In the genomic region with DNA sequence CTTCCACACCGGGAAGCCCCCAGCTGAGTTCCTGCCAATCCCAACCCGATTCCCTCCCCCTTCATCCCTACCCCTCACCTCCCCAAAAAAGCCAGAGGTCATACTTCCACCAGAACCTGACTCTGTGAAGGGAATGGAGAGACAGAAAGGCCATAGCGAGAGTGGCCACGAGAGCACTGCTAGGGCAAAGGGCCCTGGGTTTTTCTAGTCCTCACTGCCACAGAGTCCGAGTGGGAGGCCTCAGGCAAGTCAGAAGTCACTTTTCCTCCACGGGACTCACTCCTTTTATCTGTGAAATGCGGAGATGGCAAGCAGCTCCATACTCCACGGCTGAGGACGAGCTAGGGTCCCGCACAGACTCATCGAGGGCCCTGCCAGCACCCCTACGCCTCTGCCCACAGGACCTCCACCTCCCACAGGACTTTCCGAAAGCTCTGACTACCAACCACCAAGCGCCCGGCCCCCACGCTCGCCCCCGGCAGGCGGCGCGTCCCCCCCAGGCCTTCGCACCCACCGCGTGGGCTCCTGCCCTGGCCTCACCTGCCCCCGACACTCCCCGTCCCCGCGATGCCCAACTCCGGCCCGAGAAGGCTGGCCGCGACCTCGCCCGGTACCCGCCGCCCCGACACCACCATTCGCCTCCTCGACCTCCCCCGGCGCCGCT, we compare ENCODE assay signal across 1 cellular context.
TF ChIP-seq lines count a peak whose summit lies in the region.

No MANE protein-coding gene starts in this region.

TF ChIP-seq in endothelial cell of umbilical vein, 7 proteins besides CTCF, POLR2A, EP300 and RAD21:
- TF ChIP-seq POLR2AphosphoS5 (IDR thresholded peaks at IDR 0.05; ENCODE audit: insufficient read depth, low read depth, low read length) (no peak), EZH2 (IDR thresholded peaks at IDR 0.05; ENCODE audit: borderline replicate concordance, low read depth, low read length, severe bottlenecking) (no peak), GATA2 (IDR thresholded peaks at IDR 0.05; ENCODE audit: insufficient read depth, insufficient read length, low read depth, low read length) (no peak), MYC (IDR thresholded peaks at IDR 0.05; ENCODE audit: low read depth, low read length) (no peak), JUN (IDR thresholded peaks at IDR 0.05; ENCODE audit: borderline replicate concordance, insufficient read depth, insufficient read length, low read depth) (no peak), FOS (IDR thresholded peaks at IDR 0.05; ENCODE audit: borderline replicate concordance, insufficient read depth, low read length) (no peak)
- TF ChIP-seq, protein P1, sequence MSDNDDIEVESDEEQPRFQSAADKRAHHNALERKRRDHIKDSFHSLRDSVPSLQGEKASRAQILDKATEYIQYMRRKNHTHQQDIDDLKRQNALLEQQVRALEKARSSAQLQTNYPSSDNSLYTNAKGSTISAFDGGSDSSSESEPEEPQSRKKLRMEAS (IDR thresholded peaks at IDR 0.05; ENCODE audit: insufficient read depth, insufficient read length) = no peak
